Comparison of ENCODE assay signal across 1 cellular context in genomic region chr20:31603822-31604566, GRCh38.
TF ChIP-seq lines count a peak whose summit lies in the region.

No MANE protein-coding gene starts in this region.

TF ChIP-seq in K562, 482 proteins besides CTCF, POLR2A, EP300 and RAD21 (continued from another document and continues in another):
- 0 out of 2 replicates have a peak, but pooled peaks have one; percentile 39 for TF ChIP-seq ARID4B (CRISPR knock-in tag; IDR thresholded peaks at IDR 0.05)
- peak; percentile 53; the same call in 1 of the 2 replicates for TF ChIP-seq GTF2F1 (IDR thresholded peaks at IDR 0.05; ENCODE audit: low read depth, low read length)
- no peak for TF ChIP-seq MGA (IDR thresholded peaks at IDR 0.05)
- TF ChIP-seq HES1 (IDR thresholded peaks at IDR 0.05; ENCODE audit: low read depth): no peak
- TF ChIP-seq MEIS2 (IDR thresholded peaks at IDR 0.05; ENCODE audit: partially characterized antibody): peak; percentile 93
- no peak for TF ChIP-seq LCOR (CRISPR knock-in tag; IDR thresholded peaks at IDR 0.05)
- no peak for TF ChIP-seq RNF219 (CRISPR knock-in tag; IDR thresholded peaks at IDR 0.05)
- no peak for TF ChIP-seq PRDM10 (IDR thresholded peaks at IDR 0.05; ENCODE audit: partially characterized antibody)
- no peak for TF ChIP-seq STAT5B (CRISPR knock-in tag; IDR thresholded peaks at IDR 0.05)
- no peak for TF ChIP-seq SIX5 (IDR thresholded peaks at IDR 0.05; ENCODE audit: borderline replicate concordance in 1 of 2, insufficient read depth in 1 of 2, low read depth in 1 of 2, low read length in 2 of 2)
- TF ChIP-seq YY1 (IDR thresholded peaks at IDR 0.05; ENCODE audit: borderline replicate concordance in 1 of 3, control insufficient read depth in 1 of 3, extremely low read depth in 1 of 3, insufficient read depth in 3 of 3, insufficient read length in 1 of 3, insufficient replicate concordance in 2 of 3, low read depth in 1 of 3, low read length in 2 of 3): peak in 2 of 3 experiments; percentile 36 to 53
- TF ChIP-seq ATF4 (CRISPR knock-in tag; IDR thresholded peaks at IDR 0.05): no peak
- TF ChIP-seq ZNF311 (CRISPR knock-in tag; IDR thresholded peaks at IDR 0.05): no peak
- no peak for TF ChIP-seq SLC30A9 (CRISPR knock-in tag; IDR thresholded peaks at IDR 0.05)
- TF ChIP-seq ZNF384 (IDR thresholded peaks at IDR 0.05; ENCODE audit: low read depth, low read length): no peak
- TF ChIP-seq SOX6 (IDR thresholded peaks at IDR 0.05): peak; percentile 48
- no peak for TF ChIP-seq NFATC3 (IDR thresholded peaks at IDR 0.05)
- no peak for TF ChIP-seq PBX2 (CRISPR knock-in tag; IDR thresholded peaks at IDR 0.05; ENCODE audit: low read depth)
- TF ChIP-seq PBX2 (tag; conservative IDR thresholded peaks at IDR 0.05; ENCODE audit: low read depth): peak; percentile 75
